In genomic region chr2:217610411-217610814, GRCh38 we compare ENCODE assay signal across 9 cellular contexts.
DNase-seq lines count a peak whose midpoint lies in the region; ATAC-seq and TF ChIP-seq lines count a peak whose summit lies in the region.
"Had no signal": no experiment of that assay in that cellular context is flagged by ENCODE, and none has a peak within 500 bp of the region (broad histone marks: within the 10 kb centered on the region; RNA-seq: fewer than 3 reads in every experiment).

No MANE protein-coding gene starts in this region.

- no peaks in the 10 kb centered on the region for H3K9me3 Mint-ChIP-seq in activated CD4-positive, alpha-beta T cell treated with anti-CD3 and anti-CD28 coated beads for 36 hours (ENCODE audit: low read depth)

- peak; percentile 87 for ATAC-seq in activated CD4-positive, alpha-beta T cell treated with anti-CD3 and anti-CD28 coated beads for 36 hours
- peak; percentile 64 for ATAC-seq in esophagus mucosa
- ATAC-seq in GM21619 (IDR thresholded peaks at IDR 0.05; ENCODE audit: unreplicated experiment): no peak
- ATAC-seq in HG02759 (IDR thresholded peaks at IDR 0.05; ENCODE audit: unreplicated experiment): no peak
- ATAC-seq in right cardiac atrium: no peak

- CTCF ChIA-PET in activated CD4-positive, alpha-beta T cell treated with anti-CD3 and anti-CD28 coated beads for 36 hours (lab: Charles Lee): interaction anchor here (0.6 to 1.3 kb wide), 6 partner anchors 9 to 175 kb away, joined by 3 to 4 read pairs (median 3); no protein-coding TSS in a partner anchor

- no peaks in the 10 kb centered on the region for H3K27me3 ChIP-seq in stomach
- H3K27me3 ChIP-seq in right cardiac atrium (ENCODE audit: control insufficient read depth, insufficient read depth): no peaks in the 10 kb centered on the region

- H3K27me3 Mint-ChIP-seq in activated CD4-positive, alpha-beta T cell treated with anti-CD3 and anti-CD28 coated beads for 36 hours: no peaks in the 10 kb centered on the region

- peaks cover 0 to 10% (median 4%) of the 10 kb centered on the region in 4 donors for H3K4me1 ChIP-seq in stomach
- no peaks in the 10 kb centered on the region for H3K4me1 ChIP-seq in right cardiac atrium (ENCODE audit: control insufficient read depth, insufficient read depth, low read length)

- H3K9me3 ChIP-seq in stomach (no peaks in the 10 kb centered on the region), right cardiac atrium (ENCODE audit: control insufficient read depth, low read length) (no peaks in the 10 kb centered on the region)

- intact Hi-C loops in activated CD4-positive, alpha-beta T cell treated with anti-CD3 and anti-CD28 coated beads for 36 hours (cut with DNase I, micrococcal nuclease): loop anchor here in 1 of 2 experiments (5.0 kb wide), 1 partner anchor 388 kb away; no protein-coding TSS in a partner anchor
- intact Hi-C loops in stomach (cut with DNase I; ENCODE audit: low total_unique reads): no loop called here
- intact Hi-C loops in right cardiac atrium (cut with DNase I): no loop called here

- TF ChIP-seq POLR2A in stomach (IDR thresholded peaks at IDR 0.05): no peak

- H3K4me3 ChIP-seq in stomach: no peak overlapping the region
- H3K4me3 ChIP-seq in right cardiac atrium (ENCODE audit: low read length): no peak overlapping the region

- no peaks in the 10 kb centered on the region for H3K36me3 ChIP-seq in stomach

- DNase-seq in NCI-H2081 (lab: John Stamatoyannopoulos, UW): peak; percentile 22 to 85
- DNase-seq in NCI-H2081 treated with DMSO at 0.1 percent for 48 hours (lab: John Stamatoyannopoulos, UW): no peak
- DNase-seq in activated CD4-positive, alpha-beta T cell treated with anti-CD3 and anti-CD28 coated beads for 36 hours: peak; percentile 84
- DNase-seq in stomach: peak; percentile 59
- DNase-seq in right cardiac atrium: no peak
- DNase-seq: 8988T had no signal

- TF ChIP-seq EP300 in stomach (IDR thresholded peaks at IDR 0.05): no peak

- POLR2A ChIA-PET in activated CD4-positive, alpha-beta T cell treated with anti-CD3 and anti-CD28 coated beads for 36 hours (lab: Charles Lee): no interaction called here

- H3K27ac ChIP-seq in stomach (peak overlapping the region in 4 of 5 donors; percentile 10 to 51 (median 30)), right cardiac atrium (ENCODE audit: low read length) (no peak overlapping the region)

- TF ChIP-seq CTCF in stomach (IDR thresholded peaks at IDR 0.05): no peak

- peak overlapping the region; percentile 88 for H3K27ac Mint-ChIP-seq in activated CD4-positive, alpha-beta T cell treated with anti-CD3 and anti-CD28 coated beads for 36 hours

- peak overlapping the region; percentile 21 for H3K4me3 Mint-ChIP-seq in activated CD4-positive, alpha-beta T cell treated with anti-CD3 and anti-CD28 coated beads for 36 hours

- H3K4me1 Mint-ChIP-seq in activated CD4-positive, alpha-beta T cell treated with anti-CD3 and anti-CD28 coated beads for 36 hours: peaks cover 56% of the 10 kb centered on the region

- H3K36me3 Mint-ChIP-seq in activated CD4-positive, alpha-beta T cell treated with anti-CD3 and anti-CD28 coated beads for 36 hours (ENCODE audit: low read depth): no peaks in the 10 kb centered on the region

- WGBS in stomach, 5 donors: 20 to 46% (median 33%) methylated on average over 6 of the region's 6 CpGs
- WGBS in right cardiac atrium: 67% methylated on average over 6 of the region's 6 CpGs

Comparison
In these comparisons a context has a peak if more than half of its experiments do, and no peak if none do; other contexts are left out.
1. DNase-seq: peak in NCI-H2081 (2 of 2), activated CD4-positive, alpha-beta T cell treated with anti-CD3 and anti-CD28 coated beads for 36 hours (single experiment) and stomach (single experiment); none in NCI-H2081 treated with DMSO at 0.1 percent for 48 hours (single experiment) and right cardiac atrium (0 of 3).
2. ATAC-seq: peak in activated CD4-positive, alpha-beta T cell treated with anti-CD3 and anti-CD28 coated beads for 36 hours (single experiment) and esophagus mucosa (single experiment); none in GM21619 (single experiment), HG02759 (single experiment) and right cardiac atrium (0 of 2).